In the genomic region with DNA sequence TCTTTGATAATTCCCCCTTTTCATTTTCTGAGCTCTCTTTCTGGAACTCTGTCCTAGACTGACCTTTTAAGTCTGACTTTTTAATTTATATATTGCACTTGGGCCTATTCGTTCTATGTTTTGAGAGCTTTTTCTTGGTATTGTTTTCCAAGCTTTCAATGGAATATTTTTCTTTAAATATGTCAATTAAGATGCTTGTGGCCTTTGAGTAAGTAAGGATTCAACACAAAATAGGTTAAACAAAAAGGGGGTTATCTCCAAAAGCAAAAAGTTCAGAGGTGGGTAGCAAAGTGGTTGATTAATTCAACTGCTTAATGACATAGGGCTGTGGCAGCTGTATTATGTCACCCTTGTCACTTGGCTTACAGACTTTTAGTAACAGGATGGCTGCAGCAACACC, we compare ENCODE assay signal across 33 cellular contexts.
"Had no signal": no experiment of that assay in that cellular context is flagged by ENCODE, and none has a peak within 500 bp of the region (broad histone marks: within the 10 kb centered on the region; RNA-seq: fewer than 3 reads in every experiment).

No MANE protein-coding gene starts in this region.

- H3K36me3 ChIP-seq: MG63 had no signal

- DNase-seq: Karpas-422, Kasumi-1, MG63, MM.1S, MV-4-11, NCI-H1048, NCI-H1092, NCI-H1092 treated with DMSO at 0.1 percent for 48 hours, NCI-H1105, NCI-H1105 treated with DMSO at 0.1 percent for 48 hours, NCI-H1417, NCI-H1417 treated with DMSO at 0.1 percent for 48 hours, NCI-H1436, NCI-H1436 treated with DMSO at 0.1 percent for 48 hours, NCI-H146, NCI-H1694, NCI-H1694 treated with DMSO at 0.1 percent for 48 hours, NCI-H187, NCI-H187 treated with DMSO at 0.1 percent for 48 hours, NCI-H1930, NCI-H2029, NCI-H2029 treated with DMSO at 0.1 percent for 48 hours, NCI-H2081, NCI-H2081 treated with DMSO at 0.1 percent for 48 hours, NCI-H2107, NCI-H2171, NCI-H2171 treated with DMSO at 0.1 percent for 48 hours, NCI-H226, NCI-H345, NCI-H446, NCI-H446 treated with DMSO at 0.1 percent for 48 hours, NCI-H510A, NCI-H510A treated with DMSO at 0.1 percent for 48 hours had no signal

- H3K9me3 ChIP-seq: MG63 had no signal

- H3K27me3 ChIP-seq: MG63 had no signal

- H3K4me3 ChIP-seq: MG63 had no signal
